Comparison of ENCODE assay signal across 9 cellular contexts in the genomic region with DNA sequence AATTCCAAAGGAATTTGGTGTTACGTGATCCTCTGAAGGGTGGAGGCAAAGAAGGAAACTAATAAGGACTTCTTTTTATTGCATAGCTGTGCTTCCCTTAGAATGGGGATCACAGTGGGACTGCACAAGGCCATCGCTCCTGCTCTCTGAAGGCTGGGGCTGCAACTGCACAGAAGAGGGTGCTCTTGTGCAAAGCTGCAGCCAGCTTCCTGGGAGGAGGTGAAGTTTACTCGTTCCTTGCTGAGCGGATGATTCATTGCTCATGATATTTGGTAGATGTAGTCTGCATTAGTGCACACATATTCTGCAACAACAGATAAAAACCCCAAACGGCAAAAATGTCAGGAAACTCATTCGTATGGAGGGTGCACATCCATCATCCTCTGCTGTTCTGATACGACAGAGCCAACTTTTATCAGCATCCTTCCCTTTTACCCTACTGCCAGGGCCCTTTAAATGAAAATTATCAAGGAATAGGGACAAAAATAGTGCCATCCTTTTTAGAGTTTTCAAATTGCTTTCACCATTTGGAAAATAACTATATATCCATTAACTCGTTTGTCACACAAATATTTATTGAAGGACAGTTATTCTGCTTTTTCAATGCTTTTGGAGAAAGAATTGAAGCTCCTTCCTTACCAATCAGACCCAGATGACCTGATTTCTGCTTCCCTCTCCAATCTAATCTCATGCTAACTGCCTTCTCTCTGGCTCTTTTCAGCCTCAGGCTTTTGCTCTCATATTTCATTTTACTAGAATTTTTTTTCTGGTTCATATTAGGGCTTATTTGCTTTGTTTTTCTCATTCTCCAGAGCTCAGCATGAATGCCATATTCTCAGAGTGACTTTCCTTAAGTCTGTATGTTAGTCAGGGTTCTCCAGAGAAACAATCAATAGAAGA.
DNase-seq lines count a peak whose midpoint lies in the region; ATAC-seq, FAIRE-seq and TF ChIP-seq lines count a peak whose summit lies in the region.
"Had no signal": no experiment of that assay in that cellular context is flagged by ENCODE, and none has a peak within 500 bp of the region (broad histone marks: within the 10 kb centered on the region; RNA-seq: fewer than 3 reads in every experiment).

No MANE protein-coding gene starts in this region.

- H3K36me3 ChIP-seq in pancreas: no peaks in the 10 kb centered on the region
- H3K36me3 ChIP-seq in upper lobe of left lung: no peaks in the 10 kb centered on the region

- H3K9me3 ChIP-seq in pancreas (no peaks in the 10 kb centered on the region), upper lobe of left lung (no peaks in the 10 kb centered on the region)

- TF ChIP-seq CTCF in foreskin fibroblast (IDR thresholded peaks at IDR 0.05; ENCODE audit: low read depth, low read length) (peak; percentile 95), pancreas (IDR thresholded peaks at IDR 0.05) (peak in 1 of 4 donors; percentile 24), upper lobe of left lung (IDR thresholded peaks at IDR 0.05) (peak in 5 of 6 experiments; percentile 21 to 49 (median 35))

- no peak for TF ChIP-seq EP300 in upper lobe of left lung (IDR thresholded peaks at IDR 0.05)

- H3K4me3 Mint-ChIP-seq in activated T-cell treated with anti-CD3 and anti-CD28 coated beads, Interleukin-2, amount 50 U/mL, for 72 hours: no peak overlapping the region
- H3K4me3 Mint-ChIP-seq: activated naive CD8-positive, alpha-beta T cell had no signal

- H3K36me3 Mint-ChIP-seq in activated T-cell treated with anti-CD3 and anti-CD28 coated beads, Interleukin-2, amount 50 U/mL, for 72 hours (ENCODE audit: insufficient read depth in 2 of 2): no peaks in the 10 kb centered on the region
- H3K36me3 Mint-ChIP-seq: activated naive CD8-positive, alpha-beta T cell had no signal

- TF ChIP-seq POLR2A in upper lobe of left lung (IDR thresholded peaks at IDR 0.05): no peak

- H3K9me3 Mint-ChIP-seq in activated T-cell treated with anti-CD3 and anti-CD28 coated beads, Interleukin-2, amount 50 U/mL, for 72 hours: no peaks in the 10 kb centered on the region

- 21% methylated on average over 8 of the region's 8 CpGs for WGBS in pancreas, 2 donors
- 34 to 37% methylated on average over 8 of the region's 8 CpGs for WGBS in upper lobe of left lung, 2 donors

- H3K27ac ChIP-seq in pancreas (no peak overlapping the region), upper lobe of left lung (no peak overlapping the region)

- DNase-seq in COLO829 (ENCODE audit: low spot score) (peak; percentile 70), foreskin fibroblast (peak; percentile 85 to 94), pancreas (peak; percentile 14 to 61 (median 24)), upper lobe of left lung (peak in 1 of 2 donors; percentile 38)
- peak; percentile 53 for DNase-seq in activated T-cell treated with anti-CD3 and anti-CD28 coated beads, Interleukin-2, amount 50 U/mL, for 72 hours

- H3K27me3 ChIP-seq in pancreas (no peaks in the 10 kb centered on the region), upper lobe of left lung (no peaks in the 10 kb centered on the region)

- no peak overlapping the region for H3K27ac Mint-ChIP-seq in activated T-cell treated with anti-CD3 and anti-CD28 coated beads, Interleukin-2, amount 50 U/mL, for 72 hours
- H3K27ac Mint-ChIP-seq: activated naive CD8-positive, alpha-beta T cell had no signal

- peaks cover 10% of the 10 kb centered on the region for H3K27me3 Mint-ChIP-seq in activated T-cell treated with anti-CD3 and anti-CD28 coated beads, Interleukin-2, amount 50 U/mL, for 72 hours (ENCODE audit: low read depth)

- ATAC-seq in GM19372 (IDR thresholded peaks at IDR 0.05; ENCODE audit: low read depth, unreplicated experiment) (peak; percentile 72), HG03460 (IDR thresholded peaks at IDR 0.05; ENCODE audit: unreplicated experiment) (peak; percentile 96), pancreas (peak; percentile 50 to 93 (median 86)), upper lobe of left lung (ENCODE audit: low FRiP score in 2 of 2) (peak; percentile 63 to 89)
- peak; percentile 84 to 90 for ATAC-seq in activated T-cell treated with anti-CD3 and anti-CD28 coated beads, Interleukin-2, amount 50 U/mL, for 72 hours (replicated peaks in 1 of 2)

- no peak overlapping the region for H3K4me3 ChIP-seq in foreskin fibroblast (ENCODE audit: low read depth in 1 of 2, low read length in 2 of 2)
- no peak overlapping the region for H3K4me3 ChIP-seq in pancreas
- H3K4me3 ChIP-seq in upper lobe of left lung: no peak overlapping the region

- intact Hi-C loops in pancreas (cut with DNase I): no loop called here

- no peaks in the 10 kb centered on the region for H3K4me1 ChIP-seq in pancreas
- peaks cover 0 to 4% (median 0%) of the 10 kb centered on the region in 4 donors for H3K4me1 ChIP-seq in upper lobe of left lung

- no peak for FAIRE-seq in pancreas (lab: Jason Lieb, UNC)

- no peaks in the 10 kb centered on the region for H3K4me1 Mint-ChIP-seq in activated T-cell treated with anti-CD3 and anti-CD28 coated beads, Interleukin-2, amount 50 U/mL, for 72 hours (ENCODE audit: low read depth)

TF ChIP-seq in PFSK-1, 5 proteins besides CTCF, POLR2A, EP300 and RAD21:
- TF ChIP-seq TAF1 (IDR thresholded peaks at IDR 0.05; ENCODE audit: borderline replicate concordance, insufficient read depth, low read length): no peak
- TF ChIP-seq FOXP2 (optimal IDR thresholded peaks at IDR 0.05; ENCODE audit: borderline replicate concordance, extremely low read depth, extremely low read length, insufficient read depth): peak; percentile 55
